15 cellular contexts compared by ENCODE assay signal in the genomic region with DNA sequence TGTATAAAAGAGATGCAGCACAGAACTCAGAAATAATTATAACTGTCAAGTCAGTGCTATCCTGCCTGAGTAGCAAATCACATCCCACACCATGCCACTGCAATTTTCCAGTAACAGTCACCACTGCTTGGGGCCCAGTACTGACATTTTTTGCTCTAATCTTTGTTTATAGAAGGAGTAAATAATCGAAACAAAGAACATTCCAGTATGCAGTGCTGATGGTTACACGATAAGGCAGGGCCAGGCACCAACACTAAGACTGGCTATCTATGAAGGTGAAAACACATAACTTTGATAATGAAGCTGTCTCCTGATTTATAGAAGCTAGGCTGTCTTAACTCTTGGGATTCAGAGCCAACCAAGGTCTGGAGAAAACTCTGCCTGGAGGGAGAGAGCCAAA.
DNase-seq lines count a peak whose midpoint lies in the region; ATAC-seq and TF ChIP-seq lines count a peak whose summit lies in the region.
"Had no signal": no experiment of that assay in that cellular context is flagged by ENCODE, and none has a peak within 500 bp of the region (broad histone marks: within the 10 kb centered on the region; RNA-seq: fewer than 3 reads in every experiment).

No MANE protein-coding gene starts in this region.

- ATAC-seq in lower lobe of right lung (peak; percentile 23 to 56), HG03520 (IDR thresholded peaks at IDR 0.05; ENCODE audit: unreplicated experiment) (no peak), GM19035 (IDR thresholded peaks at IDR 0.05; ENCODE audit: unreplicated experiment) (no peak)

- DNase-seq in cardiac fibroblast (ENCODE audit: low read depth in 2 of 2) (peak; percentile 53 to 61), lower lobe of right lung (no peak), type B pancreatic cell (ENCODE audit: extremely low spot score, unreplicated experiment) (no peak), A673 (ENCODE audit: low spot score) (no peak), head of caudate nucleus (no peak)
- DNase-seq: activated CD4-positive, alpha-beta T cell treated with anti-CD3 and anti-CD28 coated beads, Interleukin-2, amount 50 U/mL, for 1 hour; activated gamma-delta T cell; cortex of kidney; hippocampal formation; NCI-H1092; NCI-H69 had no signal

- no TSS peak for BruUV-seq in A673 (replicated peaks; lab: Mats Ljungman, UMichigan)

- H3K4me1 ChIP-seq in HUES48 (ENCODE audit: control insufficient read depth, insufficient read depth, low read length) (peaks cover 26% of the 10 kb centered on the region), lower lobe of right lung (no peaks in the 10 kb centered on the region), A673 (ENCODE audit: insufficient read depth, low read length, poor library complexity, severe bottlenecking) (no peaks in the 10 kb centered on the region)

- no peak overlapping the region for H3K4me3 ChIP-seq in HUES48 (ENCODE audit: low read depth, low read length)
- H3K4me3 ChIP-seq in cardiac fibroblast (replicated peaks in 1 of 2; ENCODE audit: low read depth in 2 of 2, low read length in 2 of 2), result no peak overlapping the region
- H3K4me3 ChIP-seq in lower lobe of right lung, result no peak overlapping the region
- no peak overlapping the region for H3K4me3 ChIP-seq in A673 (ENCODE audit: low read depth, low read length, poor library complexity, severe bottlenecking)
- H3K4me3 ChIP-seq: GM12878 had no signal

- peaks cover 7% of the 10 kb centered on the region for H3K36me3 Mint-ChIP-seq in type B pancreatic cell

- H3K4me3 Mint-ChIP-seq in type B pancreatic cell, result peak overlapping the region; percentile 48

- POLR2A ChIA-PET in A673 (lab: Charles Lee; ENCODE audit: low non-redundant PET), result no interaction called here

- no peaks in the 10 kb centered on the region for H3K27me3 ChIP-seq in HUES48 (ENCODE audit: control insufficient read depth, insufficient read depth, low read length)
- H3K27me3 ChIP-seq in lower lobe of right lung (ENCODE audit: low read depth), result no peaks in the 10 kb centered on the region
- no peaks in the 10 kb centered on the region for H3K27me3 ChIP-seq in A673 (replicated peaks; ENCODE audit: insufficient read depth, low read depth, low read length, poor library complexity)

- peak overlapping the region; percentile 51 for H3K27ac ChIP-seq in HUES48 (ENCODE audit: low read depth, low read length)
- H3K27ac ChIP-seq in lower lobe of right lung, result no peak overlapping the region
- no peak overlapping the region for H3K27ac ChIP-seq in A673 (ENCODE audit: low read depth, low read length, poor library complexity, severe bottlenecking)

- peaks cover 34% of the 10 kb centered on the region for H3K4me1 Mint-ChIP-seq in type B pancreatic cell (ENCODE audit: unreplicated experiment)

- peaks cover 5% of the 10 kb centered on the region for H3K9me3 Mint-ChIP-seq in type B pancreatic cell

- H3K27me3 Mint-ChIP-seq in type B pancreatic cell, result no peaks in the 10 kb centered on the region

- H3K27ac Mint-ChIP-seq in type B pancreatic cell, result peak overlapping the region; percentile 68

- TF ChIP-seq CTCF in cardiac fibroblast (IDR thresholded peaks at IDR 0.05; ENCODE audit: low read depth, low read length), result no peak
- no peak for TF ChIP-seq CTCF in lower lobe of right lung (IDR thresholded peaks at IDR 0.05)
- TF ChIP-seq CTCF in type B pancreatic cell (conservative IDR thresholded peaks at IDR 0.05), result no peak
- no peak for TF ChIP-seq CTCF in A673 (conservative IDR thresholded peaks at IDR 0.05; ENCODE audit: low read depth, low read length)

- intact Hi-C loops in lower lobe of right lung (cut with DNase I) (no loop called here), A673 (cut with micrococcal nuclease; ENCODE audit: unreplicated experiment) (no loop called here), head of caudate nucleus (cut with DNase I) (no loop called here)

- H3K9ac ChIP-seq in HUES48 (ENCODE audit: low read depth, low read length), result no peak overlapping the region

- H3K9me3 ChIP-seq in HUES48 (ENCODE audit: control insufficient read depth, insufficient read depth, low read length) (no peaks in the 10 kb centered on the region), lower lobe of right lung (no peaks in the 10 kb centered on the region), A673 (ENCODE audit: low read depth, low read length, poor library complexity, severe bottlenecking) (no peaks in the 10 kb centered on the region)

- CTCF ChIA-PET in A673 (lab: Charles Lee), result no interaction called here

- no peaks in the 10 kb centered on the region for H3K36me3 ChIP-seq in HUES48 (ENCODE audit: control insufficient read depth, insufficient read depth, low read length)
- H3K36me3 ChIP-seq in lower lobe of right lung, result no peaks in the 10 kb centered on the region
- no peaks in the 10 kb centered on the region for H3K36me3 ChIP-seq in A673 (ENCODE audit: insufficient read depth, low read length, poor library complexity, severe bottlenecking)

Comparison
In these comparisons a context has a peak if more than half of its experiments do, and no peak if none do; other contexts are left out.
1. DNase-seq: peak in cardiac fibroblast (2 of 2); none in lower lobe of right lung (single experiment), type B pancreatic cell (single experiment), A673 (single experiment) and head of caudate nucleus (0 of 42).
2. ATAC-seq: peak in lower lobe of right lung (2 of 2); none in HG03520 (single experiment) and GM19035 (single experiment).